Comparison of ENCODE assay signal across 13 cellular contexts in the genomic region with DNA sequence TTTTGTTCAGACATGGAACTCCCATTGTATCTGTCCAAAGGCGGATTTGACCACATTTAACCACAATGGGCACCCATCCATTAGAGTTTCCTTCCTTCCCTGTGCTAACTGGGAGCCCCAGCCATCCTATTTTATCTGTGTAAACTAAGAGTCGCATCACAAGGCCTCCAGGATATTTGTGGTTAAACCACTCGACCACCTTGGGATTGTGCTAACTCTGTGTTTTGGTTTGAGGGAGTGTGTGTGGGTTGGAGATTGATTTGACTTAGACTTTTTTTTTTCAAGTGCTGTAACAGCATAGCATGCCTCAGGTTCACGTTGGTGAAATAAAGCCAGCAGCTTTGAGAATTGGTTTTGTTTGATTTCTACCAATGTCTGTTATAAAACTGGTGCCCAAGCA.
DNase-seq lines count a peak whose midpoint lies in the region; ATAC-seq and TF ChIP-seq lines count a peak whose summit lies in the region.
"Had no signal": no experiment of that assay in that cellular context is flagged by ENCODE, and none has a peak within 500 bp of the region (broad histone marks: within the 10 kb centered on the region; RNA-seq: fewer than 3 reads in every experiment).

No MANE protein-coding gene starts in this region.

- no peaks in the 10 kb centered on the region for H3K79me2 ChIP-seq in Loucy (ENCODE audit: insufficient read depth, low read length)

- H3K9me3 ChIP-seq in Loucy (ENCODE audit: insufficient read depth, low read depth, low read length) = no peaks in the 10 kb centered on the region
- H3K9me3 ChIP-seq: Peyer's patch, sigmoid colon had no signal

- ATAC-seq in GM21717 (IDR thresholded peaks at IDR 0.05; ENCODE audit: unreplicated experiment) = no peak
- ATAC-seq: CD8-positive, alpha-beta T cell; T-helper 17 cell had no signal

- H3K9me2 ChIP-seq in Loucy (replicated peaks; ENCODE audit: low read depth, low read length) = no peaks in the 10 kb centered on the region

- H3F3A ChIP-seq in Loucy (ENCODE audit: low read depth) = 0 out of 2 replicates have a peak, but pooled peaks cover 6% of the 10 kb centered on the region

- H3K9ac ChIP-seq in Loucy (ENCODE audit: low read depth, low read length, poor library complexity, severe bottlenecking) = no peak overlapping the region

- no peaks in the 10 kb centered on the region for H3K27me3 ChIP-seq in Loucy (ENCODE audit: insufficient read depth, low read length, poor library complexity, severe bottlenecking)
- H3K27me3 ChIP-seq: Peyer's patch, sigmoid colon had no signal

- H3K4me2 ChIP-seq in Loucy (ENCODE audit: low read depth, low read length, poor library complexity, severe bottlenecking) = peak overlapping the region; percentile 26

- peaks cover 14% of the 10 kb centered on the region for H3K4me1 ChIP-seq in Loucy (ENCODE audit: insufficient read depth, low read length, poor library complexity, severe bottlenecking)
- H3K4me1 ChIP-seq: Peyer's patch, sigmoid colon had no signal

- no peak overlapping the region for H3K4me3 ChIP-seq in Loucy (ENCODE audit: low read length, poor library complexity, severe bottlenecking)
- H3K4me3 ChIP-seq: Peyer's patch, sigmoid colon had no signal

- no peaks in the 10 kb centered on the region for H4K20me1 ChIP-seq in Loucy (ENCODE audit: insufficient read depth, low read length, poor library complexity, severe bottlenecking)

- no peak overlapping the region for H2AFZ ChIP-seq in Loucy (ENCODE audit: low read length)

- no peaks in the 10 kb centered on the region for H3K36me3 ChIP-seq in Loucy (ENCODE audit: insufficient read depth, low read length)
- H3K36me3 ChIP-seq: Peyer's patch, sigmoid colon had no signal

- TF ChIP-seq CTCF in Loucy (conservative IDR thresholded peaks at IDR 0.05; ENCODE audit: low read length) = no peak

- DNase-seq in GM03348 (ENCODE audit: low spot score) = peak; percentile 7
- peak; percentile 34 for DNase-seq in amniotic epithelial cell (ENCODE audit: low read depth)
- DNase-seq in non-pigmented ciliary epithelial cell (ENCODE audit: low read depth) = peak; percentile 41
- DNase-seq in T1000 (lab: John Stamatoyannopoulos, UW) = no peak
- no peak for DNase-seq in mucosa of gallbladder (ENCODE audit: low spot score)
- DNase-seq: CD8-positive, alpha-beta T cell; hippocampal formation; NCI-H524 treated with DMSO at 0.1 percent for 48 hours; Peyer's patch; sigmoid colon; T-helper 17 cell had no signal

Comparison
In these comparisons a context has a peak if more than half of its experiments do, and no peak if none do; other contexts are left out.
1. DNase-seq: peak in GM03348 (single experiment), amniotic epithelial cell (single experiment) and non-pigmented ciliary epithelial cell (single experiment); none in T1000 (single experiment) and mucosa of gallbladder (single experiment).